In genomic region chr11:132158091-132158490, GRCh38 we compare ENCODE assay signal across 9 cellular contexts.
A peak's percentile ranks its signal among the peaks of the same experiment; 100 is the strongest.
DNase-seq lines count a peak whose midpoint lies in the region; ATAC-seq, FAIRE-seq and TF ChIP-seq lines count a peak whose summit lies in the region.
"Had no signal": no experiment of that assay in that cellular context is flagged by ENCODE, and none has a peak within 500 bp of the region (broad histone marks: within the 10 kb centered on the region; RNA-seq: fewer than 3 reads in every experiment).

No MANE protein-coding gene starts in this region.

- FAIRE-seq in kidney (lab: Jason Lieb, UNC) = no peak

- TF ChIP-seq EP300 in upper lobe of left lung (IDR thresholded peaks at IDR 0.05) = no peak

- H2AFZ ChIP-seq in DND-41 (ENCODE audit: low read depth, low read length) = no peak overlapping the region

- H3K27ac ChIP-seq in DND-41 (ENCODE audit: low read length) = no peak overlapping the region
- H3K27ac ChIP-seq in kidney (ENCODE audit: low read depth in 2 of 2, low read length in 2 of 2) = no peak overlapping the region
- no peak overlapping the region for H3K27ac ChIP-seq in upper lobe of left lung

- H3K4me3 ChIP-seq in DND-41 (ENCODE audit: low read depth in 1 of 2, low read length in 2 of 2) = no peak overlapping the region
- no peak overlapping the region for H3K4me3 ChIP-seq in kidney (ENCODE audit: low read length in 2 of 2)
- H3K4me3 ChIP-seq in upper lobe of left lung = no peak overlapping the region

- TF ChIP-seq POLR2A in upper lobe of left lung (IDR thresholded peaks at IDR 0.05) = no peak

- H3K79me2 ChIP-seq in DND-41 (ENCODE audit: insufficient read depth, low read length) = no peaks in the 10 kb centered on the region

- no peaks in the 10 kb centered on the region for H3K9me3 ChIP-seq in DND-41 (ENCODE audit: insufficient read depth, low read length, severe bottlenecking)
- H3K9me3 ChIP-seq in kidney (ENCODE audit: control insufficient read depth in 1 of 2, low read length in 2 of 2) = no peaks in the 10 kb centered on the region
- no peaks in the 10 kb centered on the region for H3K9me3 ChIP-seq in upper lobe of left lung

- H3K36me3 ChIP-seq in DND-41 (ENCODE audit: insufficient read depth, low read length) (no peaks in the 10 kb centered on the region), kidney (ENCODE audit: control insufficient read depth in 1 of 2, insufficient read depth in 2 of 2, low read length in 2 of 2) (no peaks in the 10 kb centered on the region), upper lobe of left lung (no peaks in the 10 kb centered on the region)

- H3K27me3 ChIP-seq in DND-41 (ENCODE audit: insufficient read depth, low read length, poor library complexity) = peaks cover 4% of the 10 kb centered on the region
- H3K27me3 ChIP-seq in upper lobe of left lung = no peaks in the 10 kb centered on the region

- intact Hi-C loops in kidney (cut with DNase I) = no loop called here

- H3K9ac ChIP-seq in DND-41 (ENCODE audit: low read depth, low read length) (no peak overlapping the region), kidney (ENCODE audit: low read length in 2 of 2) (no peak overlapping the region)

- DNase-seq in DND-41 (peak; percentile 9), LHCN-M2 (ENCODE audit: low read depth) (peak; percentile 29), SHP77 (lab: John Stamatoyannopoulos, UW) (peak; percentile 43 to 55), kidney (no peak), upper lobe of left lung (no peak), epidermal melanocyte (ENCODE audit: insufficient read length, low spot score) (no peak)
- DNase-seq: activated CD4-positive, alpha-beta T cell treated with anti-CD3 and anti-CD28 coated beads, Interleukin-2, amount 10 ng/mL, durations not matched to agents 7 days and 5 days had no signal

- H3K4me2 ChIP-seq in DND-41 (ENCODE audit: insufficient read depth, low read length) = no peak overlapping the region

- 81 to 82% methylated on average over 3 of the region's 3 CpGs for WGBS in upper lobe of left lung, 2 donors

- ATAC-seq in DND-41 (ENCODE audit: insufficient read depth, low read depth) = no peak
- ATAC-seq in GM19395 (IDR thresholded peaks at IDR 0.05; ENCODE audit: unreplicated experiment) = no peak
- no peak for ATAC-seq in upper lobe of left lung (ENCODE audit: low FRiP score in 2 of 2)
- ATAC-seq in GM19351 (IDR thresholded peaks at IDR 0.05; ENCODE audit: unreplicated experiment) = no peak

- H3K4me1 ChIP-seq in DND-41 (ENCODE audit: insufficient read depth, low read length) (no peaks in the 10 kb centered on the region), kidney (ENCODE audit: control insufficient read depth in 1 of 2, insufficient read depth in 1 of 2, low read depth in 1 of 2, low read length in 2 of 2) (no peaks in the 10 kb centered on the region), upper lobe of left lung (no peaks in the 10 kb centered on the region)

- TF ChIP-seq CTCF in DND-41 (IDR thresholded peaks at IDR 0.05; ENCODE audit: borderline replicate concordance, extremely low read depth, low read length, poor library complexity, severe bottlenecking) (peak; percentile 52), kidney (IDR thresholded peaks at IDR 0.05; ENCODE audit: borderline replicate concordance, extremely low read depth, insufficient read depth) (peak; percentile 14), upper lobe of left lung (IDR thresholded peaks at IDR 0.05) (peak in 1 of 6 experiments; percentile 22)

- no peaks in the 10 kb centered on the region for H4K20me1 ChIP-seq in DND-41 (ENCODE audit: insufficient read depth, low read length)

Comparison
In these comparisons a context has a peak if more than half of its experiments do, and no peak if none do; other contexts are left out.
1. DNase-seq: peak in DND-41 (single experiment), LHCN-M2 (single experiment) and SHP77 (2 of 2); none in kidney (single experiment), upper lobe of left lung (0 of 2) and epidermal melanocyte (single experiment).